In genomic region chr17:35433075-35433894, GRCh38 we compare ENCODE assay signal across 8 cellular contexts. TPM values are rescaled to one million over a fixed set of nuclear protein-coding genes. Genes with fewer than 3 reads are reported as not detected.
DNase-seq lines count a peak whose midpoint lies in the region; ATAC-seq, FAIRE-seq and TF ChIP-seq lines count a peak whose summit lies in the region.

No MANE protein-coding gene starts in this region.

- TF ChIP-seq POLR2A in A549 (IDR thresholded peaks at IDR 0.05; ENCODE audit: low read length), result no peak
- no peak for TF ChIP-seq POLR2A in Peyer's patch (IDR thresholded peaks at IDR 0.05)

- no peak for TF ChIP-seq EP300 in A549 (IDR thresholded peaks at IDR 0.05)

- H3K4me1 ChIP-seq in A549 (peaks cover 14% of the 10 kb centered on the region), Peyer's patch (peaks cover 0 to 11% (median 0%) of the 10 kb centered on the region in 4 donors), neutrophil (ENCODE audit: control insufficient read depth in 1 of 2, insufficient read depth in 1 of 2, low read depth in 1 of 2, low read length in 1 of 2) (peaks cover 20 to 24% of the 10 kb centered on the region in 2 experiments), thymus (ENCODE audit: control insufficient read depth, insufficient read depth, low read length) (no peaks in the 10 kb centered on the region)

- POLR2A ChIA-PET in A549 (lab: Yijun Ruan, JAX), result interaction anchor here (0.7 to 1.3 kb wide), 3 partner anchors 59 to 190 kb away, joined by 3 to 6 read pairs (median 5); partner anchors contain the start of genes PEX12 and SLFN5

- peak; percentile 99 for FAIRE-seq in A549 (lab: Jason Lieb, UNC)

- WGBS in A549 (ENCODE audit: missing lambda C conversion rate), result 68% methylated on average over 19 of the region's 19 CpGs
- WGBS in thymus, result 22% methylated on average over 19 of the region's 19 CpGs

- peak overlapping the region; percentile 78 for H3K4me2 ChIP-seq in A549

- TF ChIP-seq RAD21 in A549 (conservative IDR thresholded peaks at IDR 0.05 in 1 of 2, IDR thresholded peaks at IDR 0.05 in 1 of 2), result 0 out of 5 replicates have a peak, but pooled peaks of 1 of the 2 experiments have one; percentile 12

- H3K27me3 ChIP-seq in Peyer's patch (no peaks in the 10 kb centered on the region), neutrophil (peaks cover 21% of the 10 kb centered on the region), thymus (ENCODE audit: control insufficient read depth, insufficient read depth) (no peaks in the 10 kb centered on the region)

- H3K36me3 ChIP-seq in Peyer's patch (no peaks in the 10 kb centered on the region), neutrophil (no peaks in the 10 kb centered on the region), thymus (ENCODE audit: control insufficient read depth, insufficient read depth) (no peaks in the 10 kb centered on the region)

- CTCF ChIA-PET in A549 (lab: Yijun Ruan, JAX), result interaction anchor here (0.6 to 1.1 kb wide), 7 partner anchors 10 to 120 kb away, joined by 3 to 6 read pairs (median 3); no protein-coding TSS in a partner anchor

- DNase-seq in A549 (ENCODE audit: low read depth in 1 of 2, low spot score in 1 of 2) (peak; percentile 87 to 95), Peyer's patch (peak in 2 of 3 donors; percentile 50 to 79), foreskin fibroblast (peak; percentile 99)
- peak; percentile 47 for DNase-seq in activated T-helper 9 cell treated with anti-CD3 and anti-CD28 coated beads, Interleukin-2, amount 50 U/mL, for 16 hours (ENCODE audit: low read depth)

- H3K9me3 ChIP-seq in A549 (no peaks in the 10 kb centered on the region), Peyer's patch (no peaks in the 10 kb centered on the region), neutrophil (no peaks in the 10 kb centered on the region), thymus (ENCODE audit: control insufficient read depth) (no peaks in the 10 kb centered on the region)

- TF ChIP-seq CTCF in A549 (IDR thresholded peaks at IDR 0.05), result no peak
- no peak for TF ChIP-seq CTCF in Peyer's patch (IDR thresholded peaks at IDR 0.05)
- TF ChIP-seq CTCF in foreskin fibroblast (IDR thresholded peaks at IDR 0.05; ENCODE audit: low read depth, low read length), result peak; percentile 35
- TF ChIP-seq CTCF in neutrophil (IDR thresholded peaks at IDR 0.05), result no peak

- ATAC-seq in A549 (peak; percentile 98), GM21786 (IDR thresholded peaks at IDR 0.05; ENCODE audit: unreplicated experiment) (peak; percentile 22), GM21381 (IDR thresholded peaks at IDR 0.05; ENCODE audit: unreplicated experiment) (no peak)

- H3K27ac ChIP-seq in A549, result peak overlapping the region; percentile 62 to 69
- peak overlapping the region; percentile 74 to 83 (median 76) for H3K27ac ChIP-seq in Peyer's patch
- peak overlapping the region; percentile 83 for H3K27ac ChIP-seq in neutrophil
- peak overlapping the region; percentile 49 for H3K27ac ChIP-seq in thymus (ENCODE audit: low read depth)

- H3K4me3 ChIP-seq in A549 (no peak overlapping the region), Peyer's patch (peak overlapping the region; percentile 45 to 58 (median 56)), foreskin fibroblast (ENCODE audit: low read depth in 1 of 2, low read length in 2 of 2) (peak overlapping the region; percentile 61 to 69), neutrophil (ENCODE audit: low read depth in 1 of 2, low read length in 1 of 2) (peak overlapping the region; percentile 72 to 82), thymus (ENCODE audit: low read length) (peak overlapping the region; percentile 47)

TF ChIP-seq in A549, 52 proteins besides CTCF, POLR2A, EP300 and RAD21:
- TF ChIP-seq FOSL2 (IDR thresholded peaks at IDR 0.05), result peak; percentile 86
- peak; percentile 99 for TF ChIP-seq FOSL2 (CRISPR knock-in tag; IDR thresholded peaks at IDR 0.05)
- no peak for TF ChIP-seq NPAS2 (CRISPR knock-in tag; IDR thresholded peaks at IDR 0.05; ENCODE audit: borderline replicate concordance)
- TF ChIP-seq JUNB (IDR thresholded peaks at IDR 0.05), result peak; percentile 62
- TF ChIP-seq SMC3 (IDR thresholded peaks at IDR 0.05), result no peak
- TF ChIP-seq, protein P1, sequence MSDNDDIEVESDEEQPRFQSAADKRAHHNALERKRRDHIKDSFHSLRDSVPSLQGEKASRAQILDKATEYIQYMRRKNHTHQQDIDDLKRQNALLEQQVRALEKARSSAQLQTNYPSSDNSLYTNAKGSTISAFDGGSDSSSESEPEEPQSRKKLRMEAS (IDR thresholded peaks at IDR 0.05), result peak; percentile 18; the same call in 1 of the 2 replicates
- TF ChIP-seq BHLHE40 (IDR thresholded peaks at IDR 0.05; ENCODE audit: low read depth, low read length), result no peak
- 0 out of 4 replicates have a peak, but pooled peaks of 1 of the 2 experiments have one; percentile 43 for TF ChIP-seq CEBPB (IDR thresholded peaks at IDR 0.05)
- TF ChIP-seq MAZ (IDR thresholded peaks at IDR 0.05; ENCODE audit: borderline replicate concordance, low read depth, low read length), result no peak
- peak; percentile 21 for TF ChIP-seq MAFK (IDR thresholded peaks at IDR 0.05; ENCODE audit: partially characterized antibody)

RNA-seq across cellular contexts. Expression of gene SLFN12, which starts 1.0 kb away (rescaled TPM):
- polyA plus RNA-seq in A549 (2011; rRNA removed) (0.16 and 0.23 TPM in 2 replicates), A549 (2017; fragmentation: RNase III; extraction: RNeasy Plus Mini Kit Qiagen cat#74134 plus additional on column Dnase treatment) (0.08 to 0.12 TPM (median 0.09 TPM) in 3 replicates), thymus (3.4 TPM)
- 0.05 and 0.08 TPM in 2 replicates for polyA plus RNA-seq in A549 (2012; cell fraction: cytosol; rRNA removed)
- polyA plus RNA-seq in A549 (2012; cell fraction: nucleus; rRNA removed), result 0.16 and 0.24 TPM in 2 replicates
- 0.24 TPM in 1 of 2 replicates, not detected in the other for polyA minus RNA-seq in A549 (2011; rRNA and poly(A)+ RNA removed)
- 10 to 100 TPM in 1 of 4 donors, 1 to 10 TPM in 3; 4.7 to 33.8 (median 7.5) TPM for total RNA-seq in Peyer's patch

RNA-seq across cellular contexts. Expression of gene SLFN13, which starts 15.3 kb away (rescaled TPM):
- polyA plus RNA-seq in A549 (2011; rRNA removed), result 12.2 and 12.5 TPM in 2 replicates
- 4.8 and 5.2 TPM in 2 replicates for polyA plus RNA-seq in A549 (2012; cell fraction: cytosol; rRNA removed)
- polyA plus RNA-seq in A549 (2012; cell fraction: nucleus; rRNA removed), result 5.1 and 6.4 TPM in 2 replicates
- 5.4 to 6.8 TPM (median 6.6 TPM) in 3 replicates for polyA plus RNA-seq in A549 (2017; fragmentation: RNase III; extraction: RNeasy Plus Mini Kit Qiagen cat#74134 plus additional on column Dnase treatment)
- polyA minus RNA-seq in A549 (2011; rRNA and poly(A)+ RNA removed), result 11.9 and 22.0 TPM in 2 replicates
- 10 to 100 TPM in 1 of 4 donors, 1 to 10 TPM in 3; 2.8 to 24.8 (median 4.2) TPM for total RNA-seq in Peyer's patch
- polyA plus RNA-seq in thymus, result 4.2 TPM

RNA-seq across cellular contexts. Expression of gene SLFN11, which starts 59.9 kb away (rescaled TPM):
- 24.0 and 27.2 TPM in 2 replicates for polyA plus RNA-seq in A549 (2011; rRNA removed)
- 6.0 and 6.9 TPM in 2 replicates for polyA plus RNA-seq in A549 (2012; cell fraction: cytosol; rRNA removed)
- 6.9 and 8.9 TPM in 2 replicates for polyA plus RNA-seq in A549 (2012; cell fraction: nucleus; rRNA removed)
- polyA plus RNA-seq in A549 (2017; fragmentation: RNase III; extraction: RNeasy Plus Mini Kit Qiagen cat#74134 plus additional on column Dnase treatment), result 6.9 to 8.2 TPM (median 7.4 TPM) in 3 replicates
- polyA minus RNA-seq in A549 (2011; rRNA and poly(A)+ RNA removed), result 27.4 and 33.3 TPM in 2 replicates
- total RNA-seq in Peyer's patch, result 10 to 100 TPM in 1 of 4 donors, 1 to 10 TPM in 3; 3.6 to 73.4 (median 5.6) TPM
- 9.4 TPM for polyA plus RNA-seq in thymus

Comparison
In these comparisons a context has a peak if more than half of its experiments do, and no peak if none do; other contexts are left out.
1. DNase-seq: peak in every context shown above with its lines; median percentile 99 in foreskin fibroblast; 91 in A549; 64 in Peyer's patch; 47 in activated T-helper 9 cell treated with anti-CD3 and anti-CD28 coated beads, Interleukin-2, amount 50 U/mL, for 16 hours.